Comparison of ENCODE assay signal across 21 cellular contexts in the genomic region with DNA sequence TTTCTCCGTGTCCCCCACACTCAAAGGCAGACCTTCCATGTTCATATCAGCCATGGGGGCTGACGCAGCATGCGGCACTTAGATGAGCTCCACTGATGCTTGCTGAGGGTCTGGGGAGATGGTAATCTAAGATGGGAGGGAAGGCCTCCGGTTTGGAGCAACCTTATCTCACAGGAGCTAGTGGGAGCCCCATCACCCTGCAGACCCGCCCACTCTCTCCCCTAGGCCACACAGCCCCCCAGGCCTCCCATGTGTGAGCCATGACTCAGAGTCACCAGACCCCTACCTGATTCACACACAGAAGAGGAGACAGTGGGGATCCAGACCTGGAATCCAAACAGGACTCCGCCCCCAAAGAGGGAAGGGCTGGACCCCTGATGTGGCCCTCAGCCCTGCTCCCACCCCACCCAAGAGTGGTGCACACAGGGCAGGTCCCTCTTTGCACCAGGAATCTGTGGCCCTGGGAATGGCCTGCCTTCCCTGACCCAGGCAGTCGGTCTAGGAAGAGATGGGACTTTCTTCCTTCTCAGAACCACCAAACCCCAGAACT.
"Had no signal": no experiment of that assay in that cellular context is flagged by ENCODE, and none has a peak within 500 bp of the region (broad histone marks: within the 10 kb centered on the region; RNA-seq: fewer than 3 reads in every experiment).

No MANE protein-coding gene starts in this region.

- H3K36me3 ChIP-seq: colonic mucosa, transverse colon, vagina had no signal

- H3K4me3 ChIP-seq: colonic mucosa, transverse colon, vagina had no signal

- H3K4me1 ChIP-seq: colonic mucosa, vagina had no signal

- ATAC-seq: activated CD4-positive, alpha-beta T cell treated with anti-CD3 and anti-CD28 coated beads for 36 hours; esophagus mucosa had no signal

- H3K4me3 Mint-ChIP-seq: activated CD4-positive, alpha-beta T cell treated with anti-CD3 and anti-CD28 coated beads for 36 hours; activated naive CD8-positive, alpha-beta T cell treated with anti-CD3 and anti-CD28 coated beads for 36 hours; activated T-helper 1 cell treated with anti-CD3 and anti-CD28 coated beads, Interleukin-12 subunit alpha, Interleukin-12 subunit beta, Interleukin-2, Interleukin-4 antibody, amounts not matched to agents 30 ng/mL and 10 ng/mL and 1 ng/mL, durations not matched to agents 14 hours and 24 hours and 36 hours; central memory CD8-positive, alpha-beta T cell; mesothelial cell of epicardium; nephron; WTC11 had no signal

- H3K27me3 ChIP-seq: colonic mucosa, transverse colon, vagina had no signal

- H3K36me3 Mint-ChIP-seq: activated naive CD8-positive, alpha-beta T cell treated with anti-CD3 and anti-CD28 coated beads for 36 hours; mesothelial cell of epicardium had no signal

- H3K4me1 Mint-ChIP-seq: mesothelial cell of epicardium had no signal

- DNase-seq: activated CD4-positive, alpha-beta T cell treated with anti-CD3 and anti-CD28 coated beads for 36 hours; activated CD4-positive, alpha-beta T cell treated with anti-CD3 and anti-CD28 coated beads, Interleukin-2, amount 50 U/mL, for 48 hours; activated naive CD4-positive, alpha-beta T cell; activated naive CD8-positive, alpha-beta T cell treated with anti-CD3 and anti-CD28 coated beads for 36 hours; activated T-cell treated with anti-CD3 and anti-CD28 coated beads for 4 hours; amniotic stem cell; colonic mucosa; hippocampal formation; retina; stimulated activated CD4-positive, alpha-beta T cell treated with anti-CD3 and anti-CD28 coated beads, Interleukin-2, amount 100 ng/mL, for 24 hours; stimulated activated naive CD4-positive, alpha-beta T cell treated with Interleukin-2 at 50 U/mL for 16 hours; substantia nigra; transverse colon had no signal

- H3K27ac Mint-ChIP-seq: activated CD4-positive, alpha-beta T cell treated with anti-CD3 and anti-CD28 coated beads for 36 hours; activated naive CD8-positive, alpha-beta T cell treated with anti-CD3 and anti-CD28 coated beads for 36 hours; activated T-helper 1 cell treated with anti-CD3 and anti-CD28 coated beads, Interleukin-12 subunit alpha, Interleukin-12 subunit beta, Interleukin-2, Interleukin-4 antibody, amounts not matched to agents 30 ng/mL and 10 ng/mL and 1 ng/mL, durations not matched to agents 14 hours and 24 hours and 36 hours; mesothelial cell of epicardium; nephron; WTC11 had no signal

- H3K9me3 Mint-ChIP-seq: activated naive CD8-positive, alpha-beta T cell treated with anti-CD3 and anti-CD28 coated beads for 36 hours; activated T-helper 1 cell treated with anti-CD3 and anti-CD28 coated beads, Interleukin-12 subunit alpha, Interleukin-12 subunit beta, Interleukin-2, Interleukin-4 antibody, amounts not matched to agents 30 ng/mL and 10 ng/mL and 1 ng/mL, durations not matched to agents 14 hours and 24 hours and 36 hours; central memory CD8-positive, alpha-beta T cell had no signal

- H3K9me3 ChIP-seq: colonic mucosa, transverse colon, vagina had no signal

- H3K27ac ChIP-seq: colonic mucosa, transverse colon, vagina had no signal

- FAIRE-seq: islet of Langerhans had no signal
